ENCODE assay signal across 26 cellular contexts in the genomic region with DNA sequence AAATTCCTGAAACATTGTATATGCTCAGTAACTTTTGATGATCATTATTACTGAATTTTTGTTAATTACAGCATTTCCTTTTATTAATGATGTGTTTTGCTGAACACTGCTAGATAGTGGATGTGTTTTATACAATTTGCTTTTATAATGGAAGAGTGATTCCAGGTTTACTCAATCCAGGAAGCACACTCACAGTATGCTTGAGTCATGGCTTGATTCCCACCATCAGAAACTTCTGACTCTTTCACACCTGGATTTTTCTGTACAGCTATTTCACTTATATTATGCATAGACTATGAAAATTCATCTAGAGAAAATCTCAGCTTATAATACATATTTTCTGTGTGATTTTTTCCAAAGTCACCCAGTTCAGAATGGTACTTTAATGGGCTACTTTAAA.
"Had no signal": no experiment of that assay in that cellular context is flagged by ENCODE, and none has a peak within 500 bp of the region (broad histone marks: within the 10 kb centered on the region; RNA-seq: fewer than 3 reads in every experiment).

No MANE protein-coding gene starts in this region.

- H3K27ac ChIP-seq: coronary artery, esophagus squamous epithelium, neural progenitor cell, parathyroid adenoma, right atrium auricular region, suprapubic skin, transverse colon, upper lobe of right lung, uterus had no signal

- H3K36me3 ChIP-seq: esophagus squamous epithelium, neural progenitor cell, right atrium auricular region, suprapubic skin, transverse colon, upper lobe of right lung, uterus had no signal

- H3K9me3 ChIP-seq: esophagus squamous epithelium, mucosa of descending colon, right atrium auricular region, suprapubic skin, transverse colon, upper lobe of right lung, uterus had no signal

- H3K4me1 ChIP-seq: esophagus squamous epithelium, neural progenitor cell, parathyroid adenoma, right atrium auricular region, suprapubic skin, transverse colon, upper lobe of right lung, uterus had no signal

- H3K27me3 ChIP-seq: esophagus squamous epithelium, neural progenitor cell, right atrium auricular region, suprapubic skin, transverse colon, upper lobe of right lung, uterus had no signal

- H3K4me3 ChIP-seq: coronary artery, esophagus squamous epithelium, lung, mucosa of descending colon, neural progenitor cell, right atrium auricular region, smooth muscle cell, suprapubic skin, transverse colon, upper lobe of right lung, uterus had no signal

- ATAC-seq: left lobe of liver; mucosa of descending colon; sciatic nerve; stimulated activated naive CD8-positive, alpha-beta T cell treated with anti-CD3 and anti-CD28 coated beads, Interleukin-15, amount 100 ng/mL, for 72 hours; upper lobe of right lung had no signal

- DNase-seq: dermis blood vessel endothelial cell; effector memory CD4-positive, alpha-beta T cell; erythroblast; esophagus squamous epithelium; hypothalamus; mesenchymal stem cell; mucosa of descending colon; naive B cell; stimulated activated CD4-positive, alpha-beta T cell treated with anti-CD3 and anti-CD28 coated beads, Interleukin-12 subunit alpha, Interleukin-12 subunit beta, amount 100 ng/mL, for 4 hours; stimulated activated CD4-positive, alpha-beta T cell treated with anti-CD3 and anti-CD28 coated beads, Interleukin-1b, Interleukin-23, amount 100 ng/mL, for 48 hours; stimulated activated CD4-positive, alpha-beta T cell treated with anti-CD3 and anti-CD28 coated beads, Interleukin-4, amount 100 ng/mL, for 1 hour; stimulated activated CD8-positive, alpha-beta memory T cell treated with anti-CD3 and anti-CD28 coated beads, Interleukin-4, amount 100 ng/mL, for 48 hours; stimulated activated naive CD4-positive, alpha-beta T cell; stimulated activated naive CD8-positive, alpha-beta T cell treated with anti-CD3 and anti-CD28 coated beads, Interleukin-15, amount 100 ng/mL, for 72 hours; transverse colon; upper lobe of right lung; uterus had no signal
